ENCODE assay signal across 29 cellular contexts in the genomic region with DNA sequence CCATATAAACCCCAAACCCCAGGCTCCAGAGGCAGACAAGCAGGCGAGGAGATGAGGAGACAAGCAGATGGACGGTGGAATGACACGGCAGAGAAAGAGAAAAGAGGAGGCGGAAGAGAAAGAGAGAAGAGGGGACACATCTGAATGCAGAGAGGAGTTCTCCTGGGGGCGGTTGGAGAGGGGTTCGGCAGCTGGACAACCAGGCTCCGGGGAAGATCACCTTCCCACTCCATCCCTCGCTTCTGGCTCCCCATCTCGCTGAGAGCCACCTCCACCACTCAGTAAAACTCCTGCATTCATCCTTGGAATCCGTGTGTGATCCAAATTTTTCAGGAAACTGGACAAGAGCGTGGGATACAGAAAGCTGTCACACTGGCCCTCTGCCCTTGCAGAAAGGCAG.
"Had no signal": no experiment of that assay in that cellular context is flagged by ENCODE, and none has a peak within 500 bp of the region (broad histone marks: within the 10 kb centered on the region; RNA-seq: fewer than 3 reads in every experiment).

No MANE protein-coding gene starts in this region.

- H3K36me3 ChIP-seq: stomach, suprapubic skin, thoracic aorta, thyroid gland, tibial artery, tibial nerve, transverse colon, upper lobe of left lung, upper lobe of right lung, uterus, vagina had no signal

- H3K27ac ChIP-seq: stomach, suprapubic skin, testis, thoracic aorta, thyroid gland, tibial artery, tibial nerve, transverse colon, upper lobe of left lung, upper lobe of right lung, uterus, vagina had no signal

- H3K27ac Mint-ChIP-seq: stimulated activated effector memory CD8-positive, alpha-beta T cell treated with anti-CD3 and anti-CD28 coated beads, Interleukin-12 subunit alpha, Interleukin-12 subunit beta, amount 100 ng/mL, for 72 hours; stimulated activated memory B cell treated with anti-CD40 and anti-IgM and Interleukin-4, amounts not matched to agents 10 μg/mL and 1 μg/mL and 100 μg/mL, for 72 hours; stimulated activated naive B cell treated with anti-CD40 and anti-IgM and Interleukin-4, amounts not matched to agents 10 μg/mL and 1 μg/mL and 100 μg/mL, for 72 hours; stimulated activated naive CD8-positive, alpha-beta T cell treated with anti-CD3 and anti-CD28 coated beads, Interleukin-15, amount 100 ng/mL, for 72 hours; stimulated activated naive CD8-positive, alpha-beta T cell treated with anti-CD3 and anti-CD28 coated beads, Interleukin-15, Interleukin-2, amounts not matched to agents 100 ng/mL and 50 ng/mL, for 24 hours; type B pancreatic cell had no signal

- H3K27me3 ChIP-seq: stomach, suprapubic skin, testis, thyroid gland, tibial artery, tibial nerve, transverse colon, upper lobe of left lung, upper lobe of right lung, uterus, vagina had no signal

- DNase-seq: stimulated activated CD4-positive, alpha-beta T cell treated with anti-CD3 and anti-CD28 coated beads, Interleukin-2, amount 100 ng/mL, for 48 hours; stimulated activated CD4-positive, alpha-beta T cell treated with anti-CD3 and anti-CD28 coated beads, Interleukin-4, amount 100 ng/mL, for 1 hour; stimulated activated CD4-positive, alpha-beta T cell treated with anti-CD3 and anti-CD28 coated beads, Interleukin-4, amount 100 ng/mL, for 24 hours; stimulated activated CD4-positive, alpha-beta T cell treated with anti-CD3 and anti-CD28 coated beads, Interleukin-4, amount 100 ng/mL, for 4 hours; stimulated activated CD8-positive, alpha-beta memory T cell treated with anti-CD3 and anti-CD28 coated beads, Interleukin-4, amount 100 ng/mL, for 48 hours; stimulated activated naive B cell treated with anti-CD40 and anti-IgM and Interleukin-4, amounts not matched to agents 10 μg/mL and 1 μg/mL and 100 μg/mL, for 72 hours; stimulated activated naive CD4-positive, alpha-beta T cell; stimulated activated naive CD4-positive, alpha-beta T cell treated with Interleukin-2 at 50 U/mL for 16 hours; stimulated activated naive CD8-positive, alpha-beta T cell treated with anti-CD3 and anti-CD28 coated beads, Interleukin-15, amount 100 ng/mL, for 72 hours; stimulated activated naive CD8-positive, alpha-beta T cell treated with anti-CD3 and anti-CD28 coated beads, Interleukin-15, Interleukin-2, amounts not matched to agents 100 U/mL and 50 U/mL, for 24 hours; stomach; substantia nigra; testis; thyroid gland; tibial artery; transverse colon; trophoblast cell; upper lobe of left lung; upper lobe of right lung; uterus had no signal

- H3K4me1 ChIP-seq: stomach, suprapubic skin, testis, thyroid gland, tibial artery, tibial nerve, transverse colon, upper lobe of left lung, upper lobe of right lung, uterus, vagina had no signal

- H3K4me3 Mint-ChIP-seq: stimulated activated effector memory CD8-positive, alpha-beta T cell treated with anti-CD3 and anti-CD28 coated beads, Interleukin-12 subunit alpha, Interleukin-12 subunit beta, amount 100 ng/mL, for 72 hours; stimulated activated memory B cell treated with anti-CD40 and anti-IgM and Interleukin-4, amounts not matched to agents 10 μg/mL and 1 μg/mL and 100 μg/mL, for 72 hours; stimulated activated naive B cell treated with anti-CD40 and anti-IgM and Interleukin-4, amounts not matched to agents 10 μg/mL and 1 μg/mL and 100 μg/mL, for 72 hours; stimulated activated naive CD8-positive, alpha-beta T cell treated with anti-CD3 and anti-CD28 coated beads, Interleukin-15, amount 100 ng/mL, for 72 hours; stimulated activated naive CD8-positive, alpha-beta T cell treated with anti-CD3 and anti-CD28 coated beads, Interleukin-15, Interleukin-2, amounts not matched to agents 100 ng/mL and 50 ng/mL, for 24 hours; type B pancreatic cell had no signal

- ATAC-seq: stimulated activated effector memory CD8-positive, alpha-beta T cell treated with anti-CD3 and anti-CD28 coated beads, Interleukin-12 subunit alpha, Interleukin-12 subunit beta, amount 100 ng/mL, for 72 hours; stimulated activated memory B cell treated with anti-CD40 and anti-IgM and Interleukin-4, amounts not matched to agents 10 μg/mL and 1 μg/mL and 100 μg/mL, for 72 hours; stimulated activated naive B cell treated with anti-CD40 and anti-IgM and Interleukin-4, amounts not matched to agents 10 μg/mL and 1 μg/mL and 100 μg/mL, for 72 hours; stimulated activated naive CD8-positive, alpha-beta T cell treated with anti-CD3 and anti-CD28 coated beads, Interleukin-15, amount 100 ng/mL, for 72 hours; stimulated activated naive CD8-positive, alpha-beta T cell treated with anti-CD3 and anti-CD28 coated beads, Interleukin-15, Interleukin-2, amounts not matched to agents 100 U/mL and 50 U/mL, for 24 hours; upper lobe of right lung had no signal

- H3K4me3 ChIP-seq: stomach, suprapubic skin, testis, thoracic aorta, thyroid gland, tibial artery, tibial nerve, transverse colon, upper lobe of left lung, upper lobe of right lung, uterus, vagina had no signal

- FAIRE-seq: urothelium cell line had no signal

- H3K36me3 Mint-ChIP-seq: stimulated activated effector memory CD8-positive, alpha-beta T cell treated with anti-CD3 and anti-CD28 coated beads, Interleukin-12 subunit alpha, Interleukin-12 subunit beta, amount 100 ng/mL, for 72 hours; stimulated activated memory B cell treated with anti-CD40 and anti-IgM and Interleukin-4, amounts not matched to agents 10 μg/mL and 1 μg/mL and 100 μg/mL, for 72 hours; stimulated activated naive B cell treated with anti-CD40 and anti-IgM and Interleukin-4, amounts not matched to agents 10 μg/mL and 1 μg/mL and 100 μg/mL, for 72 hours; type B pancreatic cell had no signal

- H3K27me3 Mint-ChIP-seq: stimulated activated memory B cell treated with anti-CD40 and anti-IgM and Interleukin-4, amounts not matched to agents 10 μg/mL and 1 μg/mL and 100 μg/mL, for 72 hours; stimulated activated naive B cell treated with anti-CD40 and anti-IgM and Interleukin-4, amounts not matched to agents 10 μg/mL and 1 μg/mL and 100 μg/mL, for 72 hours; stimulated activated naive CD8-positive, alpha-beta T cell treated with anti-CD3 and anti-CD28 coated beads, Interleukin-15, amount 100 ng/mL, for 72 hours; stimulated activated naive CD8-positive, alpha-beta T cell treated with anti-CD3 and anti-CD28 coated beads, Interleukin-15, Interleukin-2, amounts not matched to agents 100 ng/mL and 50 ng/mL, for 24 hours had no signal

- H3K4me1 Mint-ChIP-seq: stimulated activated effector memory CD8-positive, alpha-beta T cell treated with anti-CD3 and anti-CD28 coated beads, Interleukin-12 subunit alpha, Interleukin-12 subunit beta, amount 100 ng/mL, for 72 hours; stimulated activated memory B cell treated with anti-CD40 and anti-IgM and Interleukin-4, amounts not matched to agents 10 μg/mL and 1 μg/mL and 100 μg/mL, for 72 hours; stimulated activated naive B cell treated with anti-CD40 and anti-IgM and Interleukin-4, amounts not matched to agents 10 μg/mL and 1 μg/mL and 100 μg/mL, for 72 hours; stimulated activated naive CD8-positive, alpha-beta T cell treated with anti-CD3 and anti-CD28 coated beads, Interleukin-15, amount 100 ng/mL, for 72 hours had no signal

- H3K9me3 ChIP-seq: testis, thoracic aorta, thyroid gland, tibial artery, transverse colon, uterus, vagina had no signal

- H3K9me3 Mint-ChIP-seq: type B pancreatic cell had no signal
